In genomic region chr1:234727018-234727757, GRCh38 we compare ENCODE assay signal across 9 cellular contexts.
A peak's percentile ranks its signal among the peaks of the same experiment; 100 is the strongest.
DNase-seq lines count a peak whose midpoint lies in the region; ATAC-seq, FAIRE-seq and TF ChIP-seq lines count a peak whose summit lies in the region.
"Had no signal": no experiment of that assay in that cellular context is flagged by ENCODE, and none has a peak within 500 bp of the region (broad histone marks: within the 10 kb centered on the region; RNA-seq: fewer than 3 reads in every experiment).

No MANE protein-coding gene starts in this region.

- no peaks in the 10 kb centered on the region for H3K9me3 Mint-ChIP-seq in activated naive CD4-positive, alpha-beta T cell treated with anti-CD3 and anti-CD28 coated beads for 36 hours

- H3K36me3 Mint-ChIP-seq in activated naive CD4-positive, alpha-beta T cell treated with anti-CD3 and anti-CD28 coated beads for 36 hours (ENCODE audit: low read depth), result no peaks in the 10 kb centered on the region

- no peak overlapping the region for H2AFZ ChIP-seq in HepG2 (ENCODE audit: low read length)

- peaks cover 80% of the 10 kb centered on the region for H3K4me1 Mint-ChIP-seq in activated naive CD4-positive, alpha-beta T cell treated with anti-CD3 and anti-CD28 coated beads for 36 hours (ENCODE audit: low read depth)

- in situ Hi-C loops in HepG2 (cut with HindIII; ENCODE audit: extremely low pct_ligation_motif_present, low pct_unique_long_range_greater_than_20kb) (loop anchor here (10.0 kb wide), 1 partner anchor 358 kb away; no protein-coding TSS in a partner anchor), transverse colon (cut with MboI; ENCODE audit: low pct_ligation_motif_present in 1 of 4, low pct_unique_long_range_greater_than_20kb in 1 of 4, low sequenced_read_pairs in 3 of 4) (loop anchor here (10.0 to 25.0 kb wide), 6 partner anchors 110 to 358 kb away; partner anchors contain the start of gene IRF2BP2 (in 1 of the 4))

- no peaks in the 10 kb centered on the region for H3K27me3 Mint-ChIP-seq in activated naive CD4-positive, alpha-beta T cell treated with anti-CD3 and anti-CD28 coated beads for 36 hours (ENCODE audit: low read depth)

- TF ChIP-seq RAD21 in HepG2 (CRISPR knock-in tag; IDR thresholded peaks at IDR 0.05), result no peak

- peak overlapping the region; percentile 99 for H3K27ac ChIP-seq in VCaP
- H3K27ac ChIP-seq in HepG2 (ENCODE audit: extremely low read length, insufficient read depth, low read length), result peak overlapping the region; percentile 99
- H3K27ac ChIP-seq in transverse colon, result peak overlapping the region; percentile 97 to 99 (median 98)
- peak overlapping the region in 1 of 2 donors; percentile 23 for H3K27ac ChIP-seq in aorta (ENCODE audit: low read depth in 1 of 2, low read length in 2 of 2)

- CTCF ChIA-PET in HepG2 (lab: Yijun Ruan, JAX; ENCODE audit: low intra/inter-chr PET ratio, low total read pairs), result no interaction called here
- CTCF ChIA-PET in activated naive CD4-positive, alpha-beta T cell treated with anti-CD3 and anti-CD28 coated beads for 36 hours (lab: Charles Lee), result interaction anchor here (1.1 kb wide), 1 partner anchor 115 kb away, joined by 4 read pairs; no protein-coding TSS in a partner anchor

- no peak for TF ChIP-seq EP300 in HepG2 (IDR thresholded peaks at IDR 0.05; ENCODE audit: low read depth in 2 of 2, low read length in 2 of 2)
- no peak for TF ChIP-seq EP300 in HepG2 (CRISPR knock-in tag; IDR thresholded peaks at IDR 0.05; ENCODE audit: borderline replicate concordance)
- no peak for TF ChIP-seq EP300 in transverse colon (IDR thresholded peaks at IDR 0.05; ENCODE audit: low read depth)

- intact Hi-C loops in HepG2 (cut with micrococcal nuclease; ENCODE audit: unreplicated experiment) (loop anchor here (10.0 kb wide), 1 partner anchor 232 kb away; no protein-coding TSS in a partner anchor), transverse colon (cut with DNase I; ENCODE audit: low total_unique reads) (loop anchor here (10.0 kb wide), 1 partner anchor 232 kb away; no protein-coding TSS in a partner anchor), aorta (cut with DNase I) (loop anchor here (5.0 to 10.0 kb wide), 3 partner anchors 45 to 192 kb away; no protein-coding TSS in a partner anchor)
- intact Hi-C loops in activated naive CD4-positive, alpha-beta T cell treated with anti-CD3 and anti-CD28 coated beads for 36 hours (cut with micrococcal nuclease), result no loop called here

- H3K4me3 Mint-ChIP-seq in activated naive CD4-positive, alpha-beta T cell treated with anti-CD3 and anti-CD28 coated beads for 36 hours, result no peak overlapping the region

- 89% methylated on average over 5 of the region's 7 CpGs for WGBS in HepG2 (ENCODE audit: low lambda C conversion rate)
- WGBS in transverse colon (ENCODE audit: low coverage in 1 of 2), 2 donors, result 40 to 78% methylated on average over 1 to 7 of the region's 7 CpGs
- 63 to 79% methylated on average over 7 of the region's 7 CpGs for WGBS in aorta, 2 donors

- TF ChIP-seq CTCF in VCaP (conservative IDR thresholded peaks at IDR 0.05) (no peak), HepG2 (CRISPR knock-in tag; IDR thresholded peaks at IDR 0.05) (no peak), transverse colon (IDR thresholded peaks at IDR 0.05) (no peak)

- DNase-seq in DMS 273 (lab: John Stamatoyannopoulos, UW; ENCODE audit: unreplicated experiment), result peak; percentile 92
- DNase-seq in HepG2 (ENCODE audit: low spot score), result no peak
- DNase-seq in transverse colon, result no peak
- no peak for DNase-seq in activated naive CD4-positive, alpha-beta T cell treated with anti-CD3 and anti-CD28 coated beads for 36 hours
- DNase-seq in HCEC 1CT, result no peak
- no peak for DNase-seq in aorta

- H3K4me1 ChIP-seq in HepG2 (ENCODE audit: insufficient read depth, low read length) (peaks cover 93% of the 10 kb centered on the region), transverse colon (peaks cover 44 to 61% (median 48%) of the 10 kb centered on the region in 4 donors), aorta (ENCODE audit: control insufficient read depth in 1 of 2, insufficient read depth in 2 of 2, low read length in 2 of 2) (peaks cover 0 to 3% of the 10 kb centered on the region in 2 donors)

- no peaks in the 10 kb centered on the region for H3K36me3 ChIP-seq in HepG2 (replicated peaks in 1 of 2; ENCODE audit: control insufficient read depth in 1 of 2, insufficient read depth in 2 of 2, low read length in 2 of 2)
- H3K36me3 ChIP-seq in transverse colon, result no peaks in the 10 kb centered on the region
- no peaks in the 10 kb centered on the region for H3K36me3 ChIP-seq in aorta (ENCODE audit: control insufficient read depth in 1 of 2, insufficient read depth in 2 of 2, low read length in 1 of 2)

- H3K27me3 ChIP-seq in HepG2 (ENCODE audit: control insufficient read depth in 1 of 2, insufficient read depth in 2 of 2, low read length in 2 of 2) (no peaks in the 10 kb centered on the region), transverse colon (no peaks in the 10 kb centered on the region), aorta (ENCODE audit: control insufficient read depth in 1 of 2, insufficient read depth in 2 of 2, low read length in 1 of 2) (no peaks in the 10 kb centered on the region)

- ATAC-seq in HG03066 (IDR thresholded peaks at IDR 0.05; ENCODE audit: low read depth, unreplicated experiment) (peak; percentile 40), HepG2 (no peak), aorta (ENCODE audit: low FRiP score) (no peak)

- peak overlapping the region; percentile 98 for H3K9ac ChIP-seq in HepG2 (ENCODE audit: insufficient read depth, low read depth, low read length)

- H4K20me1 ChIP-seq in HepG2 (ENCODE audit: insufficient read depth, low read length), result no peaks in the 10 kb centered on the region

- no peak for FAIRE-seq in HepG2 (lab: Jason Lieb, UNC)
- FAIRE-seq: endometrium had no signal

- no peak for TF ChIP-seq POLR2A in HepG2 (IDR thresholded peaks at IDR 0.05; ENCODE audit: insufficient read depth in 1 of 2, low read depth in 2 of 2, low read length in 2 of 2)
- no peak for TF ChIP-seq POLR2A in transverse colon (IDR thresholded peaks at IDR 0.05)

- peak overlapping the region; percentile 3; the same call in 1 of the 2 replicates for H3K4me2 ChIP-seq in HepG2 (ENCODE audit: low read depth, low read length)

- H3K4me3 ChIP-seq in HepG2 (replicated peaks in 1 of 3; ENCODE audit: insufficient read depth in 1 of 3, low read depth in 2 of 3, low read length in 3 of 3) (no peak overlapping the region), transverse colon (no peak overlapping the region), aorta (ENCODE audit: low read length in 2 of 2) (no peak overlapping the region)

- H3K79me2 ChIP-seq in HepG2 (ENCODE audit: insufficient read depth, low read length), result peaks cover 19% of the 10 kb centered on the region

- H3K9me3 ChIP-seq in HepG2 (ENCODE audit: low read length) (no peaks in the 10 kb centered on the region), transverse colon (no peaks in the 10 kb centered on the region), aorta (ENCODE audit: control insufficient read depth, low read length) (no peaks in the 10 kb centered on the region)

- BruUV-seq in HepG2 (replicated peaks; lab: Mats Ljungman, UMichigan), result no TSS peak

- H3K27ac Mint-ChIP-seq in activated naive CD4-positive, alpha-beta T cell treated with anti-CD3 and anti-CD28 coated beads for 36 hours, result no peak overlapping the region

- POLR2A ChIA-PET in HepG2 (lab: Yijun Ruan, JAX), result interaction anchor here (1.1 to 19.4 kb wide), 11 partner anchors 13 to 343 kb away, joined by 3 to 1137 read pairs (median 97); partner anchors contain the start of gene IRF2BP2

TF ChIP-seq in HepG2, 621 proteins besides CTCF, POLR2A, EP300 and RAD21:
- no peak for TF ChIP-seq STAG1 (CRISPR knock-in tag; IDR thresholded peaks at IDR 0.05)
- no peak for TF ChIP-seq ZFP91 (CRISPR knock-in tag; IDR thresholded peaks at IDR 0.05; ENCODE audit: borderline replicate concordance)
- no peak for TF ChIP-seq KDM6A (CRISPR knock-in tag; IDR thresholded peaks at IDR 0.05; ENCODE audit: low read depth)
- TF ChIP-seq E2F1 (CRISPR knock-in tag; IDR thresholded peaks at IDR 0.05), result no peak
- no peak for TF ChIP-seq KLF13 (CRISPR knock-in tag; IDR thresholded peaks at IDR 0.05)
- TF ChIP-seq TCF7 (IDR thresholded peaks at IDR 0.05; ENCODE audit: low read depth), result no peak
- no peak for TF ChIP-seq ZNF816 (CRISPR knock-in tag; IDR thresholded peaks at IDR 0.05; ENCODE audit: borderline replicate concordance)
- TF ChIP-seq ATAD3A (CRISPR knock-in tag; IDR thresholded peaks at IDR 0.05), result no peak
- TF ChIP-seq NFKBIZ (CRISPR knock-in tag; IDR thresholded peaks at IDR 0.05), result no peak
- TF ChIP-seq LCORL (IDR thresholded peaks at IDR 0.05), result no peak
- TF ChIP-seq LCORL (CRISPR knock-in tag; IDR thresholded peaks at IDR 0.05), result no peak
- TF ChIP-seq TBX2 (CRISPR knock-in tag; IDR thresholded peaks at IDR 0.05; ENCODE audit: borderline replicate concordance), result no peak
- TF ChIP-seq PRPF4 (IDR thresholded peaks at IDR 0.05; ENCODE audit: low read depth, low read length, poor library complexity, severe bottlenecking), result no peak
TF ChIP-seq in HepG2: peak in this region for 0.
